In genomic region chr5:60668715-60669304, GRCh38 we compare ENCODE assay signal across 8 cellular contexts. TPM values are rescaled to one million over a fixed set of nuclear protein-coding genes. Genes with fewer than 3 reads are reported as not detected.
A peak's percentile ranks its signal among the peaks of the same experiment; 100 is the strongest.
DNase-seq lines count a peak whose midpoint lies in the region; ATAC-seq and TF ChIP-seq lines count a peak whose summit lies in the region.

No MANE protein-coding gene starts in this region.

- H3K27me3 ChIP-seq in parathyroid adenoma (ENCODE audit: control insufficient read depth, insufficient read depth, low read length), result no peaks in the 10 kb centered on the region

- no peak overlapping the region for H3K9ac ChIP-seq in parathyroid adenoma

- H2AFZ ChIP-seq in parathyroid adenoma, result no peak overlapping the region

- H3K79me2 ChIP-seq in parathyroid adenoma, result no peaks in the 10 kb centered on the region

- H3K27ac ChIP-seq in parathyroid adenoma, result no peak overlapping the region

- H3K36me3 ChIP-seq in parathyroid adenoma (ENCODE audit: control insufficient read depth, insufficient read depth, low read length), result no peaks in the 10 kb centered on the region

- no peak overlapping the region for H3K4me3 ChIP-seq in parathyroid adenoma (ENCODE audit: low read depth, low read length)

- ATAC-seq in HG03039 (IDR thresholded peaks at IDR 0.05; ENCODE audit: unreplicated experiment) (no peak), GM21576 (IDR thresholded peaks at IDR 0.05; ENCODE audit: unreplicated experiment) (no peak), GM18517 (IDR thresholded peaks at IDR 0.05; ENCODE audit: unreplicated experiment) (no peak)

- H3K4me2 ChIP-seq in parathyroid adenoma (ENCODE audit: low read length), result no peak overlapping the region

- TF ChIP-seq CTCF in parathyroid adenoma (IDR thresholded peaks at IDR 0.05), result peak; percentile 59

- H3K9me3 ChIP-seq in parathyroid adenoma (ENCODE audit: control insufficient read depth, low read length), result no peaks in the 10 kb centered on the region

- no peaks in the 10 kb centered on the region for H3K4me1 ChIP-seq in parathyroid adenoma

- DNase-seq in NCI-H510A treated with DMSO at 0.1 percent for 48 hours (lab: John Stamatoyannopoulos, UW) (peak; percentile 11), NCI-H510A (lab: John Stamatoyannopoulos, UW) (no peak), NCI-H1694 (lab: John Stamatoyannopoulos, UW) (peak; percentile 64), dermis blood vessel endothelial cell (peak; percentile 66)

RNA-seq across cellular contexts. Expression of gene DEPDC1B, which starts 31.2 kb away (rescaled TPM):
- total RNA-seq in dermis blood vessel endothelial cell, result 6.8 and 19.7 TPM in 2 replicates
